Comparison of ENCODE assay signal across 2 cellular contexts in the genomic region with DNA sequence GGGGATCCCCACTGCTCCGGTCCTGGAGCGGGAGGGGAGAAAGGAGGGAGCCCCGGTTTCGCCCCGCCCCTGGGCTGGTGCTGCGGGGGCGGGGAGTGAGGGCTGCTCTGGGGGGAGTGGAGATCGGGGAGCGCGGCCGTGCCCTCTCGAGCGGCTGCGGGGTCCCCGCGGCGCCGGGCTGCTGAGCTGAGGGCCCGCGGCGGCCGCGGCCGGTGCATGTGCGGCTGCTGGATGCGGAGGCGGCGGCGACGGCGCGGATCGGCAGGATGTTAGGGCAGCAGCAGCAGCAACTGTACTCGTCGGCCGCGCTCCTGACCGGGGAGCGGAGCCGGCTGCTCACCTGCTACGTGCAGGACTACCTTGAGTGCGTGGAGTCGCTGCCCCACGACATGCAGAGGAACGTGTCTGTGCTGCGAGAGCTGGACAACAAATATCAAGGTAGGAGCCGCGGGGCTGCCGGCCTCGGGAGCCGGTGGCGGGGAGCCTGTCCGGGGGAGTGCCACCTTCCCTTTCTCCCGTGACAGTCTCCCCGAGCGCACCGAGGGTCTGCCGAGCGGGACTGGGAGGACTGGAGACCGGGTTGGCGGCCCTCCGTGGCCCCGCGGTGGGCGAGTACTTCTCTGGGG.
TF ChIP-seq lines count a peak whose summit lies in the region.

A gene with protein sequence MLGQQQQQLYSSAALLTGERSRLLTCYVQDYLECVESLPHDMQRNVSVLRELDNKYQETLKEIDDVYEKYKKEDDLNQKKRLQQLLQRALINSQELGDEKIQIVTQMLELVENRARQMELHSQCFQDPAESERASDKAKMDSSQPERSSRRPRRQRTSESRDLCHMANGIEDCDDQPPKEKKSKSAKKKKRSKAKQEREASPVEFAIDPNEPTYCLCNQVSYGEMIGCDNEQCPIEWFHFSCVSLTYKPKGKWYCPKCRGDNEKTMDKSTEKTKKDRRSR (plus strand): TSS at position 129 of the 626 bp plus-strand sequence. CDS start 138 bp downstream, at position 267.

TF ChIP-seq in HEK293, 187 proteins besides CTCF, POLR2A, EP300 and RAD21:
- TF ChIP-seq YY2 (tag by site-specific recombination; IDR thresholded peaks at IDR 0.05): no peak
- no peak for TF ChIP-seq ZNF768 (tag by site-specific recombination; IDR thresholded peaks at IDR 0.05)
- TF ChIP-seq, protein P1, sequence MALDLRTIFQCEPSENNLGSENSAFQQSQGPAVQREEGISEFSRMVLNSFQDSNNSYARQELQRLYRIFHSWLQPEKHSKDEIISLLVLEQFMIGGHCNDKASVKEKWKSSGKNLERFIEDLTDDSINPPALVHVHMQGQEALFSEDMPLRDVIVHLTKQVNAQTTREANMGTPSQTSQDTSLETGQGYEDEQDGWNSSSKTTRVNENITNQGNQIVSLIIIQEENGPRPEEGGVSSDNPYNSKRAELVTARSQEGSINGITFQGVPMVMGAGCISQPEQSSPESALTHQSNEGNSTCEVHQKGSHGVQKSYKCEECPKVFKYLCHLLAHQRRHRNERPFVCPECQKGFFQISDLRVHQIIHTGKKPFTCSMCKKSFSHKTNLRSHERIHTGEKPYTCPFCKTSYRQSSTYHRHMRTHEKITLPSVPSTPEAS (tag by site-specific recombination; IDR thresholded peaks at IDR 0.05): no peak
- TF ChIP-seq YY1 (tag by site-specific recombination; IDR thresholded peaks at IDR 0.05): no peak
- no peak for TF ChIP-seq SP7 (tag by site-specific recombination; IDR thresholded peaks at IDR 0.05)
- 0 out of 2 replicates have a peak, but pooled peaks have one; percentile 56 for TF ChIP-seq ZNF335 (tag by site-specific recombination; conservative IDR thresholded peaks at IDR 0.05)
- 0 out of 2 replicates have a peak, but pooled peaks have one; percentile 7 for TF ChIP-seq ZXDB (tag by site-specific recombination; IDR thresholded peaks at IDR 0.05)
- TF ChIP-seq ZEB2 (tag by site-specific recombination; IDR thresholded peaks at IDR 0.05): no peak
- TF ChIP-seq ATF2 (tag by site-specific recombination; IDR thresholded peaks at IDR 0.05; ENCODE audit: low read depth): no peak

TF ChIP-seq in H1, 55 proteins besides CTCF, POLR2A, EP300 and RAD21:
- TF ChIP-seq EGR1 (IDR thresholded peaks at IDR 0.05; ENCODE audit: borderline replicate concordance, low read depth, low read length) (peak; percentile 95), HDAC2 (IDR thresholded peaks at IDR 0.05; ENCODE audit: borderline replicate concordance in 1 of 2, low read depth in 2 of 2, low read length in 2 of 2) (peak in 1 of 2 experiments; percentile 39; a peak in 2 of 4 replicates), RBBP5 (IDR thresholded peaks at IDR 0.05; ENCODE audit: borderline replicate concordance, low read depth, low read length) (peak; percentile 79; the same call in 1 of the 2 replicates), E2F6 (IDR thresholded peaks at IDR 0.05) (no peak), PHF8 (conservative IDR thresholded peaks at IDR 0.05; ENCODE audit: low read depth, low read length) (0 out of 2 replicates have a peak, but pooled peaks have one; percentile 36), MAFK (IDR thresholded peaks at IDR 0.05; ENCODE audit: low read depth, low read length) (no peak), TAF7 (optimal IDR thresholded peaks at IDR 0.05; ENCODE audit: borderline replicate concordance, low read depth, low read length) (no peak), POU5F1 (IDR thresholded peaks at IDR 0.05; ENCODE audit: low read depth, low read length) (no peak), MAX (IDR thresholded peaks at IDR 0.05) (peak; percentile 26; the same call in 1 of the 2 replicates), ASH2L (IDR thresholded peaks at IDR 0.05; ENCODE audit: low read length) (peak; percentile 8), KDM4A (IDR thresholded peaks at IDR 0.05; ENCODE audit: low read depth, low read length, severe bottlenecking) (peak; percentile 62)
TF ChIP-seq in H1: peak in this region for 7.
